In genomic region chr12:12331896-12332295, GRCh38 we compare ENCODE assay signal across 24 cellular contexts. TPM values are rescaled to one million over a fixed set of nuclear protein-coding genes. Genes with fewer than 3 reads are reported as not detected.
DNase-seq lines count a peak whose midpoint lies in the region; FAIRE-seq and TF ChIP-seq lines count a peak whose summit lies in the region.
"Had no signal": no experiment of that assay in that cellular context is flagged by ENCODE, and none has a peak within 500 bp of the region (broad histone marks: within the 10 kb centered on the region; RNA-seq: fewer than 3 reads in every experiment).

No MANE protein-coding gene starts in this region.

- TF ChIP-seq POLR2A in uterus (IDR thresholded peaks at IDR 0.05) (no peak), spleen (IDR thresholded peaks at IDR 0.05) (no peak)

- TF ChIP-seq CTCF in bronchial epithelial cell (IDR thresholded peaks at IDR 0.05; ENCODE audit: insufficient read depth, low read length, severe bottlenecking) (no peak), mesothelial cell of epicardium (IDR thresholded peaks at IDR 0.05; ENCODE audit: unreplicated experiment) (no peak), uterus (IDR thresholded peaks at IDR 0.05) (no peak), colonic mucosa (IDR thresholded peaks at IDR 0.05) (no peak), spleen (IDR thresholded peaks at IDR 0.05 in 8 of 11, conservative IDR thresholded peaks at IDR 0.05 in 3 of 11) (no peak)

- peak; percentile 32 for FAIRE-seq in bronchial epithelial cell (lab: Jason Lieb, UNC)
- FAIRE-seq: A549, astrocyte, urothelium cell line had no signal

- H3K4me1 ChIP-seq in uterus, result peaks cover 0 to 5% of the 10 kb centered on the region in 2 donors
- H3K4me1 ChIP-seq in colonic mucosa, result peaks cover 9% of the 10 kb centered on the region
- peaks cover 7 to 29% (median 18%) of the 10 kb centered on the region in 6 donors for H3K4me1 ChIP-seq in spleen
- H3K4me1 ChIP-seq: parathyroid adenoma had no signal

- H3K9me3 Mint-ChIP-seq in mesothelial cell of epicardium, result no peaks in the 10 kb centered on the region
- no peaks in the 10 kb centered on the region for H3K9me3 Mint-ChIP-seq in activated T-cell treated with anti-CD3 and anti-CD28 coated beads, Interleukin-2, amount 50 U/mL, for 24 hours
- H3K9me3 Mint-ChIP-seq: HFFc6; stimulated activated naive B cell treated with anti-CD40 and anti-IgM and Interleukin-4, amounts not matched to agents 10 μg/mL and 1 μg/mL and 100 μg/mL, for 72 hours had no signal

- H3K36me3 ChIP-seq in bronchial epithelial cell (ENCODE audit: control insufficient read depth, insufficient read depth, low read length) (no peaks in the 10 kb centered on the region), uterus (no peaks in the 10 kb centered on the region), colonic mucosa (no peaks in the 10 kb centered on the region), spleen (peaks cover 0 to 40% (median 0%) of the 10 kb centered on the region in 6 donors)
- H3K36me3 ChIP-seq: SJSA1 had no signal

- no peaks in the 10 kb centered on the region for H3K27me3 ChIP-seq in bronchial epithelial cell (ENCODE audit: control insufficient read depth, insufficient read depth, low read length)
- no peaks in the 10 kb centered on the region for H3K27me3 ChIP-seq in uterus
- no peaks in the 10 kb centered on the region for H3K27me3 ChIP-seq in colonic mucosa
- no peaks in the 10 kb centered on the region for H3K27me3 ChIP-seq in spleen (replicated peaks in 1 of 7)
- H3K27me3 ChIP-seq: SJSA1 had no signal

- no peaks in the 10 kb centered on the region for H3K27me3 Mint-ChIP-seq in mesothelial cell of epicardium (ENCODE audit: low read depth)
- no peaks in the 10 kb centered on the region for H3K27me3 Mint-ChIP-seq in activated T-cell treated with anti-CD3 and anti-CD28 coated beads, Interleukin-2, amount 50 U/mL, for 24 hours

- peaks cover 47% of the 10 kb centered on the region for H3K4me1 Mint-ChIP-seq in mesothelial cell of epicardium
- peaks cover 28% of the 10 kb centered on the region for H3K4me1 Mint-ChIP-seq in activated T-cell treated with anti-CD3 and anti-CD28 coated beads, Interleukin-2, amount 50 U/mL, for 24 hours (ENCODE audit: low read depth)

- H3K9ac ChIP-seq in colonic mucosa (ENCODE audit: low read depth in 2 of 2, low read length in 2 of 2), result peak overlapping the region in 1 of 2 donors; percentile 37
- H3K9ac ChIP-seq: parathyroid adenoma had no signal

- DNase-seq in NCI-H748 (lab: John Stamatoyannopoulos, UW; ENCODE audit: unreplicated experiment) (peak; percentile 44), NCI-H748 treated with DMSO at 0.1 percent for 48 hours (lab: John Stamatoyannopoulos, UW) (no peak), bronchial epithelial cell (ENCODE audit: low read depth) (peak; percentile 57), mesothelial cell of epicardium (ENCODE audit: low spot score in 2 of 2, unreplicated experiment in 2 of 2) (no peak), uterus (no peak), colonic mucosa (no peak), spleen (no peak)
- no peak for DNase-seq in activated T-cell treated with anti-CD3 and anti-CD28 coated beads, Interleukin-2, amount 50 U/mL, for 24 hours
- DNase-seq: activated CD8-positive, alpha-beta memory T cell treated with anti-CD3 and anti-CD28 coated beads, Interleukin-2, amount 50 U/mL, for 4 hours; activated naive CD4-positive, alpha-beta T cell treated with Interleukin-2 at 50 U/mL for 16 hours; C1 segment of cervical spinal cord; dermis blood vessel endothelial cell; DND-41; HFFc6; kidney glomerular epithelial cell; NCI-H1092 treated with DMSO at 0.1 percent for 48 hours; NCI-H446; stimulated activated naive B cell treated with anti-CD40 and anti-IgM and Interleukin-4, amounts not matched to agents 10 μg/mL and 1 μg/mL and 100 μg/mL, for 72 hours had no signal

- peak overlapping the region; percentile 53 for H3K4me3 Mint-ChIP-seq in mesothelial cell of epicardium
- no peak overlapping the region for H3K4me3 Mint-ChIP-seq in activated T-cell treated with anti-CD3 and anti-CD28 coated beads, Interleukin-2, amount 50 U/mL, for 24 hours
- H3K4me3 Mint-ChIP-seq: HFFc6; stimulated activated naive B cell treated with anti-CD40 and anti-IgM and Interleukin-4, amounts not matched to agents 10 μg/mL and 1 μg/mL and 100 μg/mL, for 72 hours had no signal

- peak overlapping the region; percentile 94 for H3K27ac Mint-ChIP-seq in mesothelial cell of epicardium
- no peak overlapping the region for H3K27ac Mint-ChIP-seq in activated T-cell treated with anti-CD3 and anti-CD28 coated beads, Interleukin-2, amount 50 U/mL, for 24 hours
- H3K27ac Mint-ChIP-seq: HFFc6; stimulated activated naive B cell treated with anti-CD40 and anti-IgM and Interleukin-4, amounts not matched to agents 10 μg/mL and 1 μg/mL and 100 μg/mL, for 72 hours had no signal

- H3K4me3 ChIP-seq in bronchial epithelial cell (ENCODE audit: low read depth, low read length) (no peak overlapping the region), uterus (no peak overlapping the region), colonic mucosa (no peak overlapping the region), spleen (no peak overlapping the region)
- H3K4me3 ChIP-seq: A549, SJSA1 had no signal

- WGBS in spleen, 5 donors, result 82 to 100% (median 97%) methylated on average over 1 of the region's 1 CpG

- peaks cover 2% of the 10 kb centered on the region for H3K36me3 Mint-ChIP-seq in mesothelial cell of epicardium
- H3K36me3 Mint-ChIP-seq in activated T-cell treated with anti-CD3 and anti-CD28 coated beads, Interleukin-2, amount 50 U/mL, for 24 hours (ENCODE audit: low read depth), result no peaks in the 10 kb centered on the region

- no peaks in the 10 kb centered on the region for H3K9me3 ChIP-seq in uterus
- H3K9me3 ChIP-seq in colonic mucosa, result no peaks in the 10 kb centered on the region
- H3K9me3 ChIP-seq in spleen, result no peaks in the 10 kb centered on the region
- H3K9me3 ChIP-seq: A549, SJSA1 had no signal

- intact Hi-C loops in uterus (cut with DNase I; ENCODE audit: low total_unique reads), result no loop called here
- intact Hi-C loops in colonic mucosa (cut with DNase I), result loop anchor here (10.0 kb wide), 1 partner anchor 747 kb away; no protein-coding TSS in a partner anchor
- intact Hi-C loops in spleen (cut with DNase I; ENCODE audit: low total_unique reads), result no loop called here

- peak overlapping the region; percentile 71 to 87 for H3K27ac ChIP-seq in uterus
- no peak overlapping the region for H3K27ac ChIP-seq in colonic mucosa
- no peak overlapping the region for H3K27ac ChIP-seq in spleen
- H3K27ac ChIP-seq: A549, parathyroid adenoma, SJSA1 had no signal

RNA-seq across cellular contexts. Expression of gene MANSC1, which starts 18.1 kb away (rescaled TPM):
- total RNA-seq in bronchial epithelial cell (0.79 and 2.6 TPM in 2 replicates), mesothelial cell of epicardium (15.4 to 17.2 TPM (median 16.6 TPM) in 3 replicates), uterus (10 to 100 TPM in 2 of 4 donors, 1 to 10 TPM in 2; 5.1 to 34.4 (median 16.9) TPM), colonic mucosa (10 to 100 TPM; 63.6 to 66.0 TPM), spleen (10 to 100 TPM in 6 of 7 donors, 1 to 10 TPM in 1; 9.6 to 25.7 (median 17.9) TPM)
- polyA plus RNA-seq in spleen, result 1 to 10 TPM; 1.8 to 5.9 (median 2.6) TPM
- total RNA-seq: OCI-LY7 had no signal

RNA-seq across cellular contexts. Expression of gene BORCS5, which starts 25.0 kb away (rescaled TPM):
- 6.7 and 7.9 TPM in 2 replicates for total RNA-seq in bronchial epithelial cell
- 11.0 to 13.4 TPM (median 13.3 TPM) in 3 replicates for total RNA-seq in mesothelial cell of epicardium
- total RNA-seq in uterus, result 10 to 100 TPM in 3 of 4 donors, under 1 TPM in 1; 0.51 to 87.1 (median 17.9) TPM
- 10 to 100 TPM; 10.7 to 12.4 TPM for total RNA-seq in colonic mucosa
- 10 to 100 TPM; 14.0 to 25.9 (median 18.6) TPM for total RNA-seq in spleen
- 1 to 10 TPM; 3.3 to 5.4 (median 3.6) TPM for polyA plus RNA-seq in spleen

Comparison
In these comparisons a context has a peak if more than half of its experiments do, and no peak if none do; other contexts are left out.
1. DNase-seq: peak in NCI-H748 (single experiment) and bronchial epithelial cell (single experiment); none in NCI-H748 treated with DMSO at 0.1 percent for 48 hours (single experiment), mesothelial cell of epicardium (0 of 2), uterus (0 of 2), activated T-cell treated with anti-CD3 and anti-CD28 coated beads, Interleukin-2, amount 50 U/mL, for 24 hours (single experiment), colonic mucosa (single experiment) and spleen (single experiment).
2. H3K27ac ChIP-seq: peak in uterus (2 of 2); none in colonic mucosa (single experiment) and spleen (0 of 8).